Comparison of ENCODE assay signal across 1 cellular context in the genomic region with DNA sequence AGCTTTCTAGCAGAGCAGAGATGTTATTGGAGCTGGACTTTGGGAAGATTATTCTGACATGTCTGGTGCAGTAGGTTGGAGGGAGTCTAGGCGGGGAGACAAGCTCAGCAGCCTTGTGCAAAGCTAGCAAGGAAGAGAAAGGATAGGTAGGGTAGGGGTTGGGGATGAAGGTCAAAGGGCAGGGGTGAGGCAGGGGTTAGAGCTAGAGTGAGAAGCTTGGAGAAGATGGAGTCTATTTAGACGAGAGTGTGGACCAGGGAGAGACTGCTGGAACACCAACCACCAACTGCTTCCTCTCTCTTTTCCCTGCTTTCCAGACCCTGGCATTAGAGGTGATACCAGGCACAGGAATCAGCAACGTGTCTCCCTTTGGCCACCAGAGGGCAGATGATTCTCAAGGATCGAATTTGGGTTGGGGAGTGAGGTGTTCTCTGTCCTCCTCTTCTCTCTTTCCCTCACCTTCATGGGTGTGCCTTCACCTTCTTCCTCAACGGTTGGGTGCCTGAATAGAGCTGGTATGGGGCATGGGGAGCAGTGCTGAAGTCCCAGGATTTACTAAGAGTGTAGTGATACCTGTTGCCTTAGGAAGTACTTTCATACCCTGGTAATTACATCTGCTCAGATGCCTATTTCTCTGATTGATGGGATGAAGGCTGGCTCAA.
TF ChIP-seq lines count a peak whose summit lies in the region.

No MANE protein-coding gene starts in this region.

TF ChIP-seq in liver, 16 proteins besides CTCF, POLR2A, EP300 and RAD21 (continued from another document):
- TF ChIP-seq REST (IDR thresholded peaks at IDR 0.05) (no peak), HNF4A (conservative IDR thresholded peaks at IDR 0.05) (no peak), FOXA2 (IDR thresholded peaks at IDR 0.05) (no peak), ZBTB33 (IDR thresholded peaks at IDR 0.05) (no peak), HNF4G (IDR thresholded peaks at IDR 0.05) (no peak)
